Comparison of ENCODE assay signal across 10 cellular contexts in the genomic region with DNA sequence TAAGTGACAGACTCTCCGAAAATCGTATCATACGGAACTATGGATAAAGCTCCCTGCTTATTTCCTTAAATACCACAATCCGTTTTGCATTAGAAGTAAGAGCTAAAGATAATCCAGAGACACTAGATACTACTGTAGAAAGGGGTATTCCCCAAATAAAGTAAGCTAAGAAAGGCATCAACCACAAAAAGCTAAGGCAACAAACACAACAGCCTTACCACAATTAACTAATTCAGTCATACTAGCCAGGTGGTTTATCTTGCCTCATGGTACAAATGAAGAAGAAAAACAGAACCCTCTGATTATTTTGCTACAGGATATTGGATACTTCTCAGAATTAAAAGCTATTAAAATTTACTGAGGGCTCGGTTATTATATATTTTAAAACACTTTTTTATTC. TPM values are rescaled to one million over a fixed set of nuclear protein-coding genes. Genes with fewer than 3 reads are reported as not detected.
DNase-seq lines count a peak whose midpoint lies in the region; ATAC-seq and TF ChIP-seq lines count a peak whose summit lies in the region.
"Had no signal": no experiment of that assay in that cellular context is flagged by ENCODE, and none has a peak within 500 bp of the region (broad histone marks: within the 10 kb centered on the region; RNA-seq: fewer than 3 reads in every experiment).

No MANE protein-coding gene starts in this region.

- H3K36me3 ChIP-seq in mucosa of descending colon (ENCODE audit: low read depth) (no peaks in the 10 kb centered on the region), colonic mucosa (no peaks in the 10 kb centered on the region), upper lobe of right lung (no peaks in the 10 kb centered on the region)

- DNase-seq in mucosa of descending colon (no peak), colonic mucosa (no peak), upper lobe of right lung (no peak)
- DNase-seq in activated naive CD4-positive, alpha-beta T cell treated with anti-CD3 and anti-CD28 coated beads, Interleukin-2, amount 50 U/mL, for 16 hours = no peak
- DNase-seq: activated CD4-positive, alpha-beta T cell treated with anti-CD3 and anti-CD28 coated beads for 1 hour; NCI-H2081 had no signal

- no peak for TF ChIP-seq CTCF in mucosa of descending colon (IDR thresholded peaks at IDR 0.05)
- no peak for TF ChIP-seq CTCF in colonic mucosa (IDR thresholded peaks at IDR 0.05)
- TF ChIP-seq CTCF in upper lobe of right lung (IDR thresholded peaks at IDR 0.05) = no peak

- no peaks in the 10 kb centered on the region for H3K27me3 ChIP-seq in colonic mucosa
- no peaks in the 10 kb centered on the region for H3K27me3 ChIP-seq in upper lobe of right lung

- H3K9me3 ChIP-seq in mucosa of descending colon (no peaks in the 10 kb centered on the region), colonic mucosa (no peaks in the 10 kb centered on the region), upper lobe of right lung (no peaks in the 10 kb centered on the region)

- H3K4me1 ChIP-seq in mucosa of descending colon (ENCODE audit: low read depth) = no peaks in the 10 kb centered on the region
- H3K4me1 ChIP-seq in colonic mucosa = no peaks in the 10 kb centered on the region
- peaks cover 5% of the 10 kb centered on the region for H3K4me1 ChIP-seq in upper lobe of right lung

- ATAC-seq in GM18870 (IDR thresholded peaks at IDR 0.05; ENCODE audit: unreplicated experiment) = peak; percentile 88
- peak; percentile 80 for ATAC-seq in GM21576 (IDR thresholded peaks at IDR 0.05; ENCODE audit: unreplicated experiment)
- ATAC-seq in HG03439 (IDR thresholded peaks at IDR 0.05; ENCODE audit: unreplicated experiment) = peak; percentile 80
- peak; percentile 41 for ATAC-seq in mucosa of descending colon
- ATAC-seq in upper lobe of right lung = no peak

- intact Hi-C loops in mucosa of descending colon (cut with DNase I, micrococcal nuclease) = no loop called here
- intact Hi-C loops in colonic mucosa (cut with DNase I) = no loop called here
- intact Hi-C loops in upper lobe of right lung (cut with DNase I) = no loop called here

- no peak overlapping the region for H3K4me3 ChIP-seq in mucosa of descending colon
- no peak overlapping the region for H3K4me3 ChIP-seq in colonic mucosa
- no peak overlapping the region for H3K4me3 ChIP-seq in upper lobe of right lung
- H3K4me3 ChIP-seq: skin epidermis had no signal

- H3K9ac ChIP-seq in colonic mucosa (ENCODE audit: low read depth in 2 of 2, low read length in 2 of 2) = no peak overlapping the region

- no peak overlapping the region for H3K27ac ChIP-seq in colonic mucosa
- H3K27ac ChIP-seq in upper lobe of right lung = no peak overlapping the region
- H3K27ac ChIP-seq: skin epidermis had no signal

RNA-seq across cellular contexts. Expression of gene ERP44, which starts 14.1 kb away (rescaled TPM):
- total RNA-seq in mucosa of descending colon = 10 to 100 TPM; 19.5 to 29.7 (median 26.4) TPM
- total RNA-seq in colonic mucosa = 10 to 100 TPM; 27.8 to 30.2 TPM
- 27.0 TPM for total RNA-seq in upper lobe of right lung

RNA-seq across cellular contexts. Expression of gene INVS, which starts 14.3 kb away (rescaled TPM):
- 10 to 100 TPM; 16.8 to 24.0 (median 19.3) TPM for total RNA-seq in mucosa of descending colon
- 10 to 100 TPM; 12.1 to 16.0 TPM for total RNA-seq in colonic mucosa
- total RNA-seq in upper lobe of right lung = 22.2 TPM
